ENCODE assay signal across 10 cellular contexts in genomic region chr1:166981589-166981988, GRCh38. TPM values are rescaled to one million over a fixed set of nuclear protein-coding genes. Genes with fewer than 3 reads are reported as not detected.
"Had no signal": no experiment of that assay in that cellular context is flagged by ENCODE, and none has a peak within 500 bp of the region (broad histone marks: within the 10 kb centered on the region; RNA-seq: fewer than 3 reads in every experiment).

No MANE protein-coding gene starts in this region.

- H3K4me3 ChIP-seq: GM23248, HAP-1 had no signal

- H3K27ac ChIP-seq: GM23248, HL-60 had no signal

- ATAC-seq: HCT116 had no signal

- H3K4me3 Mint-ChIP-seq: HFFc6, IgD-negative memory B cell had no signal

- H3K9ac ChIP-seq: GM23248 had no signal

- H3K36me3 ChIP-seq: HAP-1 had no signal

- H3K27ac Mint-ChIP-seq: HFFc6, IgD-negative memory B cell had no signal

- H3K9me3 ChIP-seq: HAP-1 had no signal

- H3K4me1 ChIP-seq: HAP-1 had no signal

- H3K9me3 Mint-ChIP-seq: HFFc6 had no signal

- H2AFZ ChIP-seq: GM23248 had no signal

- DNase-seq: GM23248, GOT3, H7, HFFc6, KG1 had no signal

RNA-seq across cellular contexts. Expression of gene ILDR2, which starts 6.2 kb away (rescaled TPM):
- total RNA-seq: GM23248, HFFc6 had no signal
- polyA plus RNA-seq: GM23248, IgD-negative memory B cell had no signal

RNA-seq across cellular contexts. Expression of gene MAEL, which starts 7.5 kb away (rescaled TPM):
- total RNA-seq: GM23248, H4, H7, HFFc6 had no signal
- polyA plus RNA-seq: GM23248, IgD-negative memory B cell had no signal
